Comparison of ENCODE assay signal across 8 cellular contexts in genomic region chr4:179059396-179059795, GRCh38.
"Had no signal": no experiment of that assay in that cellular context is flagged by ENCODE, and none has a peak within 500 bp of the region (broad histone marks: within the 10 kb centered on the region; RNA-seq: fewer than 3 reads in every experiment).

No MANE protein-coding gene starts in this region.

- H3K4me3 Mint-ChIP-seq: GM23338, HFFc6, IgD-negative memory B cell had no signal

- H3K27me3 Mint-ChIP-seq: IgD-negative memory B cell had no signal

- H3K27ac Mint-ChIP-seq: GM23338, HFFc6, IgD-negative memory B cell had no signal

- H3K4me2 ChIP-seq: GM23338 had no signal

- ATAC-seq: GM23338, HCT116 had no signal

- H3K4me1 Mint-ChIP-seq: GM23338, IgD-negative memory B cell had no signal

- H3K4me3 ChIP-seq: GM23338, HAP-1 had no signal

- H3K36me3 ChIP-seq: HAP-1 had no signal

- DNase-seq: H7, HFFc6, KBM-7 had no signal

- H3K4me1 ChIP-seq: HAP-1 had no signal

- H3K9me3 ChIP-seq: HAP-1 had no signal

- H3K9me3 Mint-ChIP-seq: GM23338 had no signal

- H2AFZ ChIP-seq: GM23338 had no signal

- H3K36me3 Mint-ChIP-seq: IgD-negative memory B cell had no signal

- FAIRE-seq: HTR-8/SVneo had no signal
